ENCODE assay signal across 29 cellular contexts in genomic region chr19:20879501-20879900, GRCh38.
"Had no signal": no experiment of that assay in that cellular context is flagged by ENCODE, and none has a peak within 500 bp of the region (broad histone marks: within the 10 kb centered on the region; RNA-seq: fewer than 3 reads in every experiment).

No MANE protein-coding gene starts in this region.

- H3K9me3 ChIP-seq: pancreas, prostate gland, testis, thyroid gland, transverse colon had no signal

- H3K4me1 ChIP-seq: left lung, lower lobe of right lung, pancreas, prostate gland, stomach, testis, thyroid gland, transverse colon, upper lobe of left lung had no signal

- H3K36me3 ChIP-seq: left lung, lower lobe of right lung, pancreas, prostate gland, stomach, thyroid gland, transverse colon, upper lobe of left lung had no signal

- ATAC-seq: left colon; left lung; lower lobe of right lung; naive thymus-derived CD8-positive, alpha-beta T cell; pancreas; right cardiac atrium; sciatic nerve had no signal

- H3K27me3 ChIP-seq: left lung, pancreas, stomach, testis, thyroid gland, transverse colon, upper lobe of left lung had no signal

- FAIRE-seq: keratinocyte, pancreas had no signal

- H3K4me1 Mint-ChIP-seq: nephron, neural crest cell had no signal

- DNase-seq: hippocampal formation; kidney glomerular epithelial cell; left colon; left lung; lower lobe of right lung; mammary epithelial cell; mesenchymal stem cell; naive thymus-derived CD8-positive, alpha-beta T cell; nucleus accumbens; pancreas; posterior cingulate gyrus; retina; right cardiac atrium; stimulated activated CD4-positive, alpha-beta T cell treated with anti-CD3 and anti-CD28 coated beads, Interleukin-12 subunit alpha, Interleukin-12 subunit beta, amount 100 ng/mL, for 4 hours; stimulated activated CD4-positive, alpha-beta T cell treated with anti-CD3 and anti-CD28 coated beads, Interleukin-15, amount 100 ng/mL, for 24 hours; stimulated activated CD4-positive, alpha-beta T cell treated with anti-CD3 and anti-CD28 coated beads, Interleukin-2, amount 100 ng/mL, for 24 hours; stimulated activated CD4-positive, alpha-beta T cell treated with anti-CD3 and anti-CD28 coated beads, Interleukin-4, amount 100 ng/mL, for 1 hour; stimulated activated naive CD4-positive, alpha-beta T cell; stomach; testis; thyroid gland; transverse colon; upper lobe of left lung had no signal

- H3K27ac Mint-ChIP-seq: naive thymus-derived CD8-positive, alpha-beta T cell; nephron had no signal

- H3K4me3 ChIP-seq: left lung, lower lobe of right lung, pancreas, prostate gland, skin epidermis, stomach, testis, thyroid gland, transverse colon, upper lobe of left lung had no signal

- H3K27ac ChIP-seq: left lung, lower lobe of right lung, pancreas, prostate gland, skin epidermis, stomach, testis, thyroid gland, transverse colon, upper lobe of left lung had no signal

- H3K4me3 Mint-ChIP-seq: naive thymus-derived CD8-positive, alpha-beta T cell; nephron; neural crest cell had no signal
